Comparison of ENCODE assay signal across 1 cellular context in genomic region chr15:68220967-68221366, GRCh38.
TF ChIP-seq lines count a peak whose summit lies in the region.

No MANE protein-coding gene starts in this region.

TF ChIP-seq in SK-N-SH, 30 proteins besides CTCF, POLR2A, EP300 and RAD21 (continued from another document):
- TF ChIP-seq REST (IDR thresholded peaks at IDR 0.05; ENCODE audit: low read depth, low read length), result no peak
- no peak for TF ChIP-seq ELF1 (IDR thresholded peaks at IDR 0.05)
- no peak for TF ChIP-seq CHD2 (IDR thresholded peaks at IDR 0.05; ENCODE audit: low read length, partially characterized antibody)
- TF ChIP-seq, protein P1, sequence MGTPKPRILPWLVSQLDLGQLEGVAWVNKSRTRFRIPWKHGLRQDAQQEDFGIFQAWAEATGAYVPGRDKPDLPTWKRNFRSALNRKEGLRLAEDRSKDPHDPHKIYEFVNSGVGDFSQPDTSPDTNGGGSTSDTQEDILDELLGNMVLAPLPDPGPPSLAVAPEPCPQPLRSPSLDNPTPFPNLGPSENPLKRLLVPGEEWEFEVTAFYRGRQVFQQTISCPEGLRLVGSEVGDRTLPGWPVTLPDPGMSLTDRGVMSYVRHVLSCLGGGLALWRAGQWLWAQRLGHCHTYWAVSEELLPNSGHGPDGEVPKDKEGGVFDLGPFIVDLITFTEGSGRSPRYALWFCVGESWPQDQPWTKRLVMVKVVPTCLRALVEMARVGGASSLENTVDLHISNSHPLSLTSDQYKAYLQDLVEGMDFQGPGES (IDR thresholded peaks at IDR 0.05; ENCODE audit: low read depth, low read length), result no peak
- TF ChIP-seq TAF1 (IDR thresholded peaks at IDR 0.05; ENCODE audit: borderline replicate concordance, low read depth, low read length), result no peak
- 0 out of 2 replicates have a peak, but pooled peaks have one; percentile 21 for TF ChIP-seq GATA2 (CRISPR knock-in tag; IDR thresholded peaks at IDR 0.05)
- TF ChIP-seq TCF12 (IDR thresholded peaks at IDR 0.05), result no peak
